ENCODE assay signal across 16 cellular contexts in genomic region chr3:50524751-50525150, GRCh38. TPM values are rescaled to one million over a fixed set of nuclear protein-coding genes. Genes with fewer than 3 reads are reported as not detected.
A peak's percentile ranks its signal among the peaks of the same experiment; 100 is the strongest.
DNase-seq lines count a peak whose midpoint lies in the region; ATAC-seq, FAIRE-seq and TF ChIP-seq lines count a peak whose summit lies in the region.
"Had no signal": no experiment of that assay in that cellular context is flagged by ENCODE, and none has a peak within 500 bp of the region (broad histone marks: within the 10 kb centered on the region; RNA-seq: fewer than 3 reads in every experiment).

No MANE protein-coding gene starts in this region.

- TF ChIP-seq EP300 in H1 (IDR thresholded peaks at IDR 0.05; ENCODE audit: borderline replicate concordance in 1 of 2, low read depth in 2 of 2, low read length in 2 of 2), result no peak

- no peak for TF ChIP-seq RAD21 in H1 (IDR thresholded peaks at IDR 0.05 in 1 of 2, conservative IDR thresholded peaks at IDR 0.05 in 1 of 2; ENCODE audit: low read depth in 2 of 2, low read length in 2 of 2)

- no peak overlapping the region for H3K23ac ChIP-seq in H1 (ENCODE audit: insufficient read length)

- no peaks in the 10 kb centered on the region for H3K79me1 ChIP-seq in H1 (ENCODE audit: low read depth, low read length)

- no peaks in the 10 kb centered on the region for H3K79me2 ChIP-seq in H1 (ENCODE audit: control insufficient read depth in 1 of 2, insufficient read depth in 2 of 2, low read length in 2 of 2)

- no peak for TF ChIP-seq POLR2A in H1 (IDR thresholded peaks at IDR 0.05; ENCODE audit: control extremely low read depth in 1 of 2, low read depth in 2 of 2, low read length in 2 of 2)

- no peaks in the 10 kb centered on the region for H3K9me3 Mint-ChIP-seq in activated T-cell treated with anti-CD3 and anti-CD28 coated beads, Interleukin-2, amount 50 U/mL, for 72 hours
- H3K9me3 Mint-ChIP-seq: CD8-positive, alpha-beta T cell; H9 had no signal

- no peak overlapping the region for H3K56ac ChIP-seq in H1 (replicated peaks; ENCODE audit: insufficient read length, low read depth, low read length)

- H2BK15ac ChIP-seq in H1 (ENCODE audit: low read length), result peak overlapping the region; percentile 19; the same call in 1 of the 2 replicates

- peak overlapping the region; percentile 53; the same call in 1 of the 2 replicates for H2BK12ac ChIP-seq in H1 (ENCODE audit: low read depth, low read length)

- H3K18ac ChIP-seq in H1 (ENCODE audit: extremely low read depth, low read length), result no peak overlapping the region

- no peaks in the 10 kb centered on the region for H3K23me2 ChIP-seq in H1 (ENCODE audit: low read depth, low read length)

- H3K4me1 ChIP-seq in HEK293 (ENCODE audit: control insufficient read depth, insufficient read depth, low read length) (no peaks in the 10 kb centered on the region), H1 (replicated peaks in 1 of 4; ENCODE audit: control insufficient read depth in 3 of 4, insufficient read depth in 4 of 4, low read length in 3 of 4) (peaks cover 3 to 35% (median 21%) of the 10 kb centered on the region in 4 experiments), right cardiac atrium (ENCODE audit: control insufficient read depth, insufficient read depth, low read length) (no peaks in the 10 kb centered on the region)

- H4K8ac ChIP-seq in H1 (ENCODE audit: extremely low read depth, insufficient read depth, low read length), result no peak overlapping the region

- intact Hi-C loops in right cardiac atrium (cut with DNase I), result no loop called here

- DNase-seq in SK-N-DZ (ENCODE audit: low spot score) (peak; percentile 50), H1 (ENCODE audit: low read depth in 1 of 2, low spot score in 2 of 2) (no peak), retina (peak; percentile 72), right cardiac atrium (no peak)
- no peak for DNase-seq in activated T-cell treated with anti-CD3 and anti-CD28 coated beads, Interleukin-2, amount 50 U/mL, for 72 hours
- DNase-seq: Calu3, DMS79 treated with DMSO at 0.1 percent for 48 hours, GF-D8, GOT3, H9 had no signal

- H3K27me3 Mint-ChIP-seq in activated T-cell treated with anti-CD3 and anti-CD28 coated beads, Interleukin-2, amount 50 U/mL, for 72 hours (ENCODE audit: low read depth), result peaks cover 14% of the 10 kb centered on the region

- H2BK120ac ChIP-seq in H1 (replicated peaks; ENCODE audit: low read depth, low read length), result no peak overlapping the region

- no peak overlapping the region for H2AFZ ChIP-seq in H1 (ENCODE audit: low read length)

- H3K9me3 ChIP-seq in HEK293 (ENCODE audit: control insufficient read depth, insufficient read depth, low read depth, low read length) (no peaks in the 10 kb centered on the region), H1 (ENCODE audit: insufficient read depth in 2 of 2, low read depth in 1 of 2, low read length in 1 of 2) (no peaks in the 10 kb centered on the region), right cardiac atrium (ENCODE audit: control insufficient read depth, low read length) (no peaks in the 10 kb centered on the region)
- H3K9me3 ChIP-seq: BLaER1 treated with 17β-estradiol and CSF1 and Interleukin-3, amounts not matched to agents 10 nM and 100 nM had no signal

- H3K4ac ChIP-seq in H1 (replicated peaks; ENCODE audit: insufficient read length, low read depth, low read length), result no peak overlapping the region

- no peak for ATAC-seq in activated T-cell treated with anti-CD3 and anti-CD28 coated beads, Interleukin-2, amount 50 U/mL, for 72 hours (replicated peaks in 1 of 2)
- ATAC-seq in right cardiac atrium, result no peak
- ATAC-seq: CD8-positive, alpha-beta T cell; HepG2 had no signal

- no peak overlapping the region for H3K27ac ChIP-seq in HEK293 (ENCODE audit: extremely low read depth, low read depth, low read length)
- H3K27ac ChIP-seq in H1 (ENCODE audit: low read depth, low read length), result no peak overlapping the region
- no peak overlapping the region for H3K27ac ChIP-seq in right cardiac atrium (ENCODE audit: low read length)
- H3K27ac ChIP-seq: BLaER1 treated with 17β-estradiol and CSF1 and Interleukin-3, amounts not matched to agents 10 nM and 100 nM had no signal

- no peak overlapping the region for H3K4me3 Mint-ChIP-seq in activated T-cell treated with anti-CD3 and anti-CD28 coated beads, Interleukin-2, amount 50 U/mL, for 72 hours
- H3K4me3 Mint-ChIP-seq: B cell; CD8-positive, alpha-beta T cell; H9 had no signal

- peaks cover 0 to 6% (median 0%) of the 10 kb centered on the region in 4 experiments; a peak in 3 of 7 replicates for H3K27me3 ChIP-seq in H1 (replicated peaks in 1 of 4; ENCODE audit: control insufficient read depth in 3 of 4, extremely low read depth in 1 of 4, insufficient read depth in 3 of 4, low read length in 3 of 4)
- H3K27me3 ChIP-seq in right cardiac atrium (ENCODE audit: control insufficient read depth, insufficient read depth), result no peaks in the 10 kb centered on the region

- H4K20me1 ChIP-seq in H1 (replicated peaks in 1 of 2; ENCODE audit: control insufficient read depth in 1 of 2, insufficient read depth in 2 of 2, low read length in 2 of 2), result no peaks in the 10 kb centered on the region

- H3K4me3 ChIP-seq in HEK293 (ENCODE audit: low read depth, low read length) (no peak overlapping the region), H1 (ENCODE audit: extremely low read depth in 1 of 4, insufficient read depth in 2 of 4, low read depth in 3 of 4, low read length in 4 of 4) (no peak overlapping the region), right cardiac atrium (ENCODE audit: low read length) (no peak overlapping the region)
- H3K4me3 ChIP-seq: BLaER1 treated with 17β-estradiol and CSF1 and Interleukin-3, amounts not matched to agents 10 nM and 100 nM had no signal

- H4K5ac ChIP-seq in H1 (ENCODE audit: insufficient read length, low read depth, low read length), result no peak overlapping the region

- no peak for FAIRE-seq in H1 (lab: Jason Lieb, UNC)
- FAIRE-seq: HepG2 had no signal

- no peaks in the 10 kb centered on the region for H3K36me3 ChIP-seq in HEK293 (ENCODE audit: control insufficient read depth in 2 of 2, insufficient read depth in 1 of 2, low read length in 2 of 2)
- H3K36me3 ChIP-seq in H1 (ENCODE audit: control insufficient read depth in 2 of 4, insufficient read depth in 4 of 4, low read length in 3 of 4), result no peaks in the 10 kb centered on the region
- H3K36me3 ChIP-seq: BLaER1 treated with 17β-estradiol and CSF1 and Interleukin-3, amounts not matched to agents 10 nM and 100 nM had no signal

- CTCF ChIA-PET in HEK293 (lab: Yijun Ruan, JAX) (interaction anchor here (0.7 to 1.9 kb wide), 4 partner anchors 17 to 90 kb away, joined by 3 to 6 read pairs (median 5); no protein-coding TSS in a partner anchor), H1 (lab: Charles Lee; ENCODE audit: partially characterized antibody) (interaction anchor here (1.2 to 9.1 kb wide), 9 partner anchors 7 to 149 kb away, joined by 3 to 129 read pairs (median 4); no protein-coding TSS in a partner anchor)

- TF ChIP-seq CTCF in HEK293 (tag by site-specific recombination; IDR thresholded peaks at IDR 0.05), result no peak
- no peak for TF ChIP-seq CTCF in H1 (IDR thresholded peaks at IDR 0.05; ENCODE audit: control extremely low read depth in 1 of 3, insufficient read depth in 1 of 3, low read depth in 1 of 3, low read length in 3 of 3)

- peak overlapping the region; percentile 46 for H4K91ac ChIP-seq in H1 (replicated peaks; ENCODE audit: insufficient read length, low read length)

- H3K36me3 Mint-ChIP-seq in activated T-cell treated with anti-CD3 and anti-CD28 coated beads, Interleukin-2, amount 50 U/mL, for 72 hours (ENCODE audit: insufficient read depth in 2 of 2), result no peaks in the 10 kb centered on the region
- H3K36me3 Mint-ChIP-seq: CD8-positive, alpha-beta T cell had no signal

- H3K4me1 Mint-ChIP-seq in activated T-cell treated with anti-CD3 and anti-CD28 coated beads, Interleukin-2, amount 50 U/mL, for 72 hours (ENCODE audit: low read depth), result peaks cover 10% of the 10 kb centered on the region

- H3K4me2 ChIP-seq in H1 (ENCODE audit: insufficient read depth in 1 of 2, low read depth in 2 of 2, low read length in 2 of 2), result no peak overlapping the region

- WGBS in H1 (ENCODE audit: extremely low coverage in 1 of 2, insufficient coverage in 1 of 2, insufficient read length in 1 of 2, insufficient replicate concordance in 2 of 2, low coverage in 1 of 2, low lambda C conversion rate in 2 of 2, missing lambda C conversion rate in 1 of 2), 2 experiments, result 83% methylated on average over 5 of the region's 5 CpGs; no CpG with 5 or more reads in 1 of the 2 experiments
- WGBS in right cardiac atrium, result 78% methylated on average over 5 of the region's 5 CpGs

- no peak overlapping the region; the same call in 1 of the 2 replicates for H2BK20ac ChIP-seq in H1 (ENCODE audit: low read length)

- no peak overlapping the region for H2BK5ac ChIP-seq in H1 (ENCODE audit: low read depth, low read length)

- H3K27ac Mint-ChIP-seq in activated T-cell treated with anti-CD3 and anti-CD28 coated beads, Interleukin-2, amount 50 U/mL, for 72 hours, result no peak overlapping the region
- H3K27ac Mint-ChIP-seq: B cell; CD8-positive, alpha-beta T cell had no signal

- POLR2A ChIA-PET in HEK293 (lab: Yijun Ruan, JAX) (no interaction called here), H1 (lab: Charles Lee; ENCODE audit: partially characterized antibody) (no interaction called here)

- no peak overlapping the region for H2AK5ac ChIP-seq in H1 (ENCODE audit: low read depth, low read length)

- no peak overlapping the region for H3K14ac ChIP-seq in H1 (ENCODE audit: insufficient read length)

- no peak overlapping the region for H3K9ac ChIP-seq in H1 (replicated peaks in 1 of 4; ENCODE audit: extremely low read depth in 1 of 4, low read depth in 3 of 4, low read length in 3 of 4)
- H3K9ac ChIP-seq: BLaER1 treated with 17β-estradiol and CSF1 and Interleukin-3, amounts not matched to agents 10 nM and 100 nM had no signal

RNA-seq across cellular contexts. Expression of gene CACNA2D2, which starts 21.3 kb away (rescaled TPM):
- polyA plus RNA-seq in SK-N-DZ (2014; cell fraction: cytosol; rRNA removed), result 1.4 and 1.7 TPM in 2 replicates
- polyA plus RNA-seq in SK-N-DZ (2014; cell fraction: nucleus; rRNA removed), result 2.3 and 4.2 TPM in 2 replicates
- total RNA-seq in H1 (2021; fragmentation: NEBNext Ultra II Directional; extraction: Animal tissue kit (Norgen Biotek cat#: 25700)), result 14.0 and 14.1 TPM in 2 replicates
- polyA plus RNA-seq in H1 (2011; rRNA removed) (24.9 and 25.0 TPM in 2 replicates), right cardiac atrium (25.7 TPM)
- polyA plus RNA-seq in H1 (2011; cell fraction: cytosol; rRNA removed), result 14.3 TPM
- polyA plus RNA-seq in H1 (2011; cell fraction: nucleus; rRNA removed), result 43.9 TPM
- polyA plus RNA-seq in H1 (2012, experiment 1 of 2), result 16.0 to 28.5 TPM (median 22.8 TPM) in 4 replicates
- polyA plus RNA-seq in H1 (2012, experiment 2 of 2), result 13.3 TPM
- polyA plus RNA-seq in H1 (2013, experiment 1 of 2), result 16.1 TPM
- 13.8 TPM for polyA plus RNA-seq in H1 (2013, experiment 2 of 2)
- polyA minus RNA-seq in H1 (2011; rRNA and poly(A)+ RNA removed), result 16.8 and 18.9 TPM in 2 replicates
- polyA minus RNA-seq in H1 (2011; cell fraction: cytosol; rRNA and poly(A)+ RNA removed), result 14.2 TPM
- 9.4 TPM for polyA minus RNA-seq in H1 (2011; cell fraction: nucleus; rRNA and poly(A)+ RNA removed)
- 1 to 10 TPM; 3.3 to 5.4 TPM for total RNA-seq in activated T-cell treated with anti-CD3 and anti-CD28 coated beads, Interleukin-2, amount 50 U/mL, for 72 hours
- total RNA-seq in right cardiac atrium, result 10 to 100 TPM in 3 of 4 donors, 1 to 10 TPM in 1; 8.7 to 56.1 (median 40.9) TPM
- total RNA-seq: HepG2 had no signal
- polyA plus RNA-seq: HepG2 had no signal

RNA-seq across cellular contexts. Expression of gene C3orf18, which starts 42.8 kb away (rescaled TPM):
- polyA plus RNA-seq in SK-N-DZ (2014; cell fraction: cytosol; rRNA removed), result 10.7 and 14.0 TPM in 2 replicates
- polyA plus RNA-seq in SK-N-DZ (2014; cell fraction: nucleus; rRNA removed), result 16.2 and 26.7 TPM in 2 replicates
- 7.5 and 8.2 TPM in 2 replicates for total RNA-seq in H1 (2021; fragmentation: NEBNext Ultra II Directional; extraction: Animal tissue kit (Norgen Biotek cat#: 25700))
- polyA plus RNA-seq in H1 (2011; rRNA removed), result 15.0 and 21.9 TPM in 2 replicates
- 15.7 TPM for polyA plus RNA-seq in H1 (2011; cell fraction: cytosol; rRNA removed)
- polyA plus RNA-seq in H1 (2011; cell fraction: nucleus; rRNA removed), result 25.8 TPM
- polyA plus RNA-seq in H1 (2012, experiment 1 of 2), result 7.4 to 15.9 TPM (median 11.4 TPM) in 4 replicates
- 6.3 TPM for polyA plus RNA-seq in H1 (2012, experiment 2 of 2)
- 4.8 TPM for polyA plus RNA-seq in H1 (2013, experiment 1 of 2)
- 3.9 TPM for polyA plus RNA-seq in H1 (2013, experiment 2 of 2)
- polyA minus RNA-seq in H1 (2011; rRNA and poly(A)+ RNA removed), result 12.0 and 13.5 TPM in 2 replicates
- polyA minus RNA-seq in H1 (2011; cell fraction: cytosol; rRNA and poly(A)+ RNA removed), result 5.3 TPM
- 5.2 TPM for polyA minus RNA-seq in H1 (2011; cell fraction: nucleus; rRNA and poly(A)+ RNA removed)
- 10 to 100 TPM; 22.7 to 32.5 TPM for total RNA-seq in activated T-cell treated with anti-CD3 and anti-CD28 coated beads, Interleukin-2, amount 50 U/mL, for 72 hours
- total RNA-seq in right cardiac atrium, result 10 to 100 TPM; 27.2 to 44.2 (median 40.6) TPM
- 29.5 TPM for polyA plus RNA-seq in right cardiac atrium
- total RNA-seq: A172 had no signal

RNA-seq across cellular contexts. Expression of gene HEMK1, which starts 44.6 kb away (rescaled TPM):
- 17.7 and 19.0 TPM in 2 replicates for polyA plus RNA-seq in SK-N-DZ (2014; cell fraction: cytosol; rRNA removed)
- polyA plus RNA-seq in SK-N-DZ (2014; cell fraction: nucleus; rRNA removed), result 37.5 and 42.6 TPM in 2 replicates
- 9.6 and 9.7 TPM in 2 replicates for total RNA-seq in H1 (2021; fragmentation: NEBNext Ultra II Directional; extraction: Animal tissue kit (Norgen Biotek cat#: 25700))
- polyA plus RNA-seq in H1 (2011; rRNA removed) (10.6 and 13.4 TPM in 2 replicates), right cardiac atrium (16.6 TPM)
- polyA plus RNA-seq in H1 (2011; cell fraction: cytosol; rRNA removed), result 13.2 TPM
- 26.4 TPM for polyA plus RNA-seq in H1 (2011; cell fraction: nucleus; rRNA removed)
- polyA plus RNA-seq in H1 (2012, experiment 1 of 2), result 7.1 to 12.4 TPM (median 9.2 TPM) in 4 replicates
- polyA plus RNA-seq in H1 (2012, experiment 2 of 2), result 10.5 TPM
- polyA plus RNA-seq in H1 (2013, experiment 1 of 2), result 9.5 TPM
- 8.7 TPM for polyA plus RNA-seq in H1 (2013, experiment 2 of 2)
- polyA minus RNA-seq in H1 (2011; rRNA and poly(A)+ RNA removed), result 8.1 and 9.2 TPM in 2 replicates
- polyA minus RNA-seq in H1 (2011; cell fraction: cytosol; rRNA and poly(A)+ RNA removed), result 3.8 TPM
- polyA minus RNA-seq in H1 (2011; cell fraction: nucleus; rRNA and poly(A)+ RNA removed), result 18.3 TPM
- 10 to 100 TPM; 54.5 to 64.6 TPM for total RNA-seq in activated T-cell treated with anti-CD3 and anti-CD28 coated beads, Interleukin-2, amount 50 U/mL, for 72 hours
- total RNA-seq in right cardiac atrium, result 10 to 100 TPM; 14.0 to 18.3 (median 15.8) TPM

Comparison
In these comparisons a context has a peak if more than half of its experiments do, and no peak if none do; other contexts are left out.
1. DNase-seq: peak in SK-N-DZ (single experiment) and retina (single experiment); none in H1 (0 of 2), activated T-cell treated with anti-CD3 and anti-CD28 coated beads, Interleukin-2, amount 50 U/mL, for 72 hours (0 of 2) and right cardiac atrium (0 of 3).